ENCODE assay signal across 15 cellular contexts in the genomic region with DNA sequence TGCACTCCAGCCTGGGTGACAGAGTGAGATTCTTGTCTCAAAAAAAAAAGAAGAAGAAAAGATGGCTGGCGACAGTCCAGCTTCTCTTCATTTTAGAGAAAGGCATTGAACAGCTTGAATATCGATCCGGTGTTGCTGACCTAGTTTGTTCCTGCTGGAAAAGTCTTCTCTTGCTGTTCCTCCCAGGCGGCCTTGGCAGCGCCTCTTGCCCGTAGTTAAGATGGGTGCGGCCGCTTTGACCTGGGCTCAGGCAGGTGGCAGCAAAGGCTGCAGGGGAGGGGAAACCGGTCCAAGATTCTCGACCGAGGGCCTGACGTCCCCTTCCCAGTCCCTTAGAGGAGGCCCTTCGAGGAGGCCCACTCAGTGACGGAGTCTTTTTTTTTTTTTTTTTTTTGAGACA. TPM values are rescaled to one million over a fixed set of nuclear protein-coding genes. Genes with fewer than 3 reads are reported as not detected.
DNase-seq lines count a peak whose midpoint lies in the region; ATAC-seq and TF ChIP-seq lines count a peak whose summit lies in the region.
"Had no signal": no experiment of that assay in that cellular context is flagged by ENCODE, and none has a peak within 500 bp of the region (broad histone marks: within the 10 kb centered on the region; RNA-seq: fewer than 3 reads in every experiment).

No MANE protein-coding gene starts in this region.

- TF ChIP-seq CTCF in DOHH2 (IDR thresholded peaks at IDR 0.05; ENCODE audit: low read depth, low read length, poor library complexity, severe bottlenecking): no peak
- no peak for TF ChIP-seq CTCF in natural killer cell (IDR thresholded peaks at IDR 0.05)
- no peak for TF ChIP-seq CTCF in type B pancreatic cell (conservative IDR thresholded peaks at IDR 0.05)

- DNase-seq in central memory CD8-positive, alpha-beta T cell (ENCODE audit: low spot score in 2 of 2): no peak
- DNase-seq in natural killer cell: no peak
- DNase-seq in type B pancreatic cell (ENCODE audit: extremely low spot score, unreplicated experiment): no peak
- DNase-seq: activated CD4-positive, alpha-beta T cell treated with anti-CD3 and anti-CD28 coated beads, Interleukin-2, amount 50 U/mL, for 48 hours; DMS 273 treated with DMSO at 0.1 percent for 48 hours; NCI-H1105 treated with DMSO at 0.1 percent for 48 hours; NCI-H526 treated with DMSO at 0.1 percent for 48 hours; SK-N-SH; stimulated activated CD4-positive, alpha-beta T cell treated with anti-CD3 and anti-CD28 coated beads, Interleukin-4, amount 100 ng/mL, for 4 hours; trophoblast cell had no signal

- peak overlapping the region; percentile 81 for H3K4me3 Mint-ChIP-seq in central memory CD8-positive, alpha-beta T cell
- H3K4me3 Mint-ChIP-seq in natural killer cell: peak overlapping the region; percentile 93
- H3K4me3 Mint-ChIP-seq in type B pancreatic cell: no peak overlapping the region

- intact Hi-C loops in natural killer cell (cut with micrococcal nuclease): no loop called here

- H3K4me1 ChIP-seq in BLaER1 (peaks cover 29% of the 10 kb centered on the region), DOHH2 (ENCODE audit: control insufficient read depth, low read length) (peaks cover 20% of the 10 kb centered on the region)

- 0 out of 2 replicates have a peak, but pooled peaks cover 6% of the 10 kb centered on the region for H3F3A ChIP-seq in DOHH2 (ENCODE audit: control insufficient read depth, insufficient read depth)

- no peaks in the 10 kb centered on the region for H3K27me3 Mint-ChIP-seq in central memory CD8-positive, alpha-beta T cell
- H3K27me3 Mint-ChIP-seq in natural killer cell (ENCODE audit: low read depth in 2 of 2) (peaks cover 0 to 4% of the 10 kb centered on the region in 2 donors), type B pancreatic cell (no peaks in the 10 kb centered on the region)

- H3K27me3 ChIP-seq in BLaER1: peaks cover 33% of the 10 kb centered on the region
- no peaks in the 10 kb centered on the region for H3K27me3 ChIP-seq in DOHH2 (ENCODE audit: control insufficient read depth, low read length)

- H3K9ac ChIP-seq in BLaER1: peak overlapping the region; percentile 71; the same call in 1 of the 2 replicates
- H3K9ac ChIP-seq: SK-N-SH had no signal

- H4K20me1 ChIP-seq in BLaER1 (no peaks in the 10 kb centered on the region), DOHH2 (ENCODE audit: control insufficient read depth, insufficient read depth, low read depth, low read length) (no peaks in the 10 kb centered on the region)

- H3K79me2 ChIP-seq in DOHH2 (ENCODE audit: control insufficient read depth, low read length): peaks cover 11% of the 10 kb centered on the region

- no peaks in the 10 kb centered on the region for H3K9me3 Mint-ChIP-seq in central memory CD8-positive, alpha-beta T cell
- no peaks in the 10 kb centered on the region for H3K9me3 Mint-ChIP-seq in natural killer cell
- H3K9me3 Mint-ChIP-seq in type B pancreatic cell: peaks cover 4% of the 10 kb centered on the region

- peak overlapping the region; percentile 66 for H3K4me3 ChIP-seq in BLaER1
- peak overlapping the region; percentile 56; the same call in 1 of the 2 replicates for H3K4me3 ChIP-seq in DOHH2 (ENCODE audit: low read length)

- H3K27ac ChIP-seq in BLaER1: no peak overlapping the region
- H3K27ac ChIP-seq in DOHH2 (ENCODE audit: low read depth, low read length): no peak overlapping the region

- no peak for ATAC-seq in central memory CD8-positive, alpha-beta T cell (replicated peaks; ENCODE audit: extremely low read depth, poor library complexity, severe bottlenecking)
- ATAC-seq in natural killer cell (no peak), GM21390 (IDR thresholded peaks at IDR 0.05; ENCODE audit: unreplicated experiment) (no peak), GM21576 (IDR thresholded peaks at IDR 0.05; ENCODE audit: unreplicated experiment) (no peak), GM18517 (IDR thresholded peaks at IDR 0.05; ENCODE audit: unreplicated experiment) (no peak)

- H3K9me2 ChIP-seq in DOHH2 (replicated peaks; ENCODE audit: control insufficient read depth, low read length): no peaks in the 10 kb centered on the region
- H3K9me2 ChIP-seq: SK-N-SH had no signal

- H3K4me2 ChIP-seq in BLaER1 (peak overlapping the region; percentile 80), DOHH2 (ENCODE audit: low read length) (peak overlapping the region; percentile 46)
- H3K4me2 ChIP-seq: SK-N-SH had no signal

- H3K4me1 Mint-ChIP-seq in central memory CD8-positive, alpha-beta T cell: peaks cover 36% of the 10 kb centered on the region
- H3K4me1 Mint-ChIP-seq in natural killer cell (peaks cover 25 to 28% of the 10 kb centered on the region in 2 donors), type B pancreatic cell (ENCODE audit: unreplicated experiment) (peaks cover 18% of the 10 kb centered on the region)

- peak overlapping the region; percentile 89 for H3K27ac Mint-ChIP-seq in central memory CD8-positive, alpha-beta T cell (ENCODE audit: low read depth)
- H3K27ac Mint-ChIP-seq in natural killer cell (peak overlapping the region; percentile 89 to 92), type B pancreatic cell (no peak overlapping the region)

- H3K36me3 ChIP-seq in BLaER1 (no peaks in the 10 kb centered on the region), DOHH2 (ENCODE audit: control insufficient read depth, low read length) (peaks cover 3% of the 10 kb centered on the region; the same call in 1 of the 2 replicates)

- H3K9me3 ChIP-seq in BLaER1 (no peaks in the 10 kb centered on the region), DOHH2 (ENCODE audit: control insufficient read depth, insufficient read depth, low read length) (no peaks in the 10 kb centered on the region)
- H3K9me3 ChIP-seq: SK-N-SH had no signal

- peaks cover 6% of the 10 kb centered on the region for H3K36me3 Mint-ChIP-seq in central memory CD8-positive, alpha-beta T cell (ENCODE audit: insufficient read depth)
- no peaks in the 10 kb centered on the region for H3K36me3 Mint-ChIP-seq in natural killer cell
- H3K36me3 Mint-ChIP-seq in type B pancreatic cell: no peaks in the 10 kb centered on the region

RNA-seq across cellular contexts. Expression of gene ZNF764, which starts 3.8 kb away (rescaled TPM):
- total RNA-seq in natural killer cell (10 to 100 TPM in 2 of 3 donors, 1 to 10 TPM in 1; 9.6 to 13.0 (median 11.7) TPM), type B pancreatic cell (ENCODE audit: low replicate concordance) (16.8 and 20.2 TPM in 2 replicates)

RNA-seq across cellular contexts. Expression of gene ZNF688, which starts 9.5 kb away (rescaled TPM):
- total RNA-seq in natural killer cell: 10 to 100 TPM; 10.1 to 16.9 (median 16.5) TPM
- 9.8 and 14.3 TPM in 2 replicates for total RNA-seq in type B pancreatic cell (ENCODE audit: low replicate concordance)

RNA-seq across cellular contexts. Expression of gene ZNF785, which starts 23.5 kb away (rescaled TPM):
- total RNA-seq in natural killer cell (10 to 100 TPM in 2 of 3 donors, 1 to 10 TPM in 1; 7.5 to 15.2 (median 10.4) TPM), type B pancreatic cell (ENCODE audit: low replicate concordance) (22.4 and 29.1 TPM in 2 replicates)

RNA-seq across cellular contexts. Expression of gene ZNF747, which starts 27.4 kb away (rescaled TPM):
- 1 to 10 TPM; 5.0 to 8.6 (median 6.3) TPM for total RNA-seq in natural killer cell
- 9.3 and 11.4 TPM in 2 replicates for total RNA-seq in type B pancreatic cell (ENCODE audit: low replicate concordance)

RNA-seq across cellular contexts. Expression of gene ZNF768, which starts 35.7 kb away (rescaled TPM):
- total RNA-seq in natural killer cell (1 to 10 TPM; 3.3 to 7.2 (median 5.6) TPM), type B pancreatic cell (ENCODE audit: low replicate concordance) (58.7 and 59.6 TPM in 2 replicates)
